ENCODE assay signal across 25 cellular contexts in genomic region chr1:208466054-208466590, GRCh38.
A peak's percentile ranks its signal among the peaks of the same experiment; 100 is the strongest.
DNase-seq lines count a peak whose midpoint lies in the region; ATAC-seq, FAIRE-seq and TF ChIP-seq lines count a peak whose summit lies in the region.
"Had no signal": no experiment of that assay in that cellular context is flagged by ENCODE, and none has a peak within 500 bp of the region (broad histone marks: within the 10 kb centered on the region; RNA-seq: fewer than 3 reads in every experiment).

No MANE protein-coding gene starts in this region.

- no peak overlapping the region for H2AFZ ChIP-seq in SK-N-SH (ENCODE audit: low read depth)

- WGBS in SK-N-SH (ENCODE audit: low lambda C conversion rate) = 77% methylated on average over 3 of the region's 3 CpGs
- WGBS in endodermal cell (ENCODE audit: insufficient coverage in 1 of 2, insufficient read length in 1 of 2), 2 experiments = 75 to 81% methylated on average over 2 to 3 of the region's 3 CpGs
- 37 to 80% (median 53%) methylated on average over 3 of the region's 3 CpGs for WGBS in small intestine, 3 donors

- no peaks in the 10 kb centered on the region for H3K36me3 ChIP-seq in SK-N-SH (replicated peaks in 1 of 2; ENCODE audit: control insufficient read depth in 1 of 2, insufficient read depth in 2 of 2, low read length in 1 of 2)
- no peaks in the 10 kb centered on the region for H3K36me3 ChIP-seq in endodermal cell (ENCODE audit: control insufficient read depth, insufficient read depth, low read length)
- no peaks in the 10 kb centered on the region for H3K36me3 ChIP-seq in small intestine (ENCODE audit: control insufficient read depth in 2 of 2, insufficient read depth in 2 of 2, low read length in 2 of 2)
- H3K36me3 ChIP-seq: Peyer's patch had no signal

- no peaks in the 10 kb centered on the region for H3K9me2 ChIP-seq in SK-N-SH

- no peak overlapping the region for H3K4me3 Mint-ChIP-seq in endodermal cell
- H3K4me3 Mint-ChIP-seq: B cell; CD4-positive, CD25-positive, alpha-beta regulatory T cell had no signal

- H3K4me3 ChIP-seq in SK-N-SH (ENCODE audit: low read depth in 2 of 2, low read length in 1 of 2) (no peak overlapping the region), endodermal cell (ENCODE audit: low read length) (no peak overlapping the region), small intestine (ENCODE audit: low read depth in 1 of 2, low read length in 2 of 2) (no peak overlapping the region)
- H3K4me3 ChIP-seq: K562, Peyer's patch, SK-N-MC had no signal

- TF ChIP-seq EP300 in SK-N-SH (IDR thresholded peaks at IDR 0.05; ENCODE audit: borderline replicate concordance in 1 of 2, low read depth in 1 of 2, low read length in 1 of 2) = no peak

- H3K36me3 Mint-ChIP-seq in endodermal cell (ENCODE audit: low read depth) = no peaks in the 10 kb centered on the region
- H3K36me3 Mint-ChIP-seq: CD4-positive, CD25-positive, alpha-beta regulatory T cell had no signal

- H3K27ac ChIP-seq in SK-N-SH (ENCODE audit: low read depth in 2 of 2, low read length in 1 of 2) (no peak overlapping the region), endodermal cell (ENCODE audit: low read depth, low read length) (no peak overlapping the region), small intestine (ENCODE audit: low read depth in 1 of 2, low read length in 1 of 2) (no peak overlapping the region)
- H3K27ac ChIP-seq: 22Rv1, Peyer's patch, SK-N-MC had no signal

- no peaks in the 10 kb centered on the region; a peak in 2 of 4 replicates for H3K4me1 ChIP-seq in SK-N-SH (ENCODE audit: control insufficient read depth in 1 of 2, insufficient read depth in 2 of 2, low read depth in 1 of 2, low read length in 1 of 2)
- peaks cover 11% of the 10 kb centered on the region for H3K4me1 ChIP-seq in endodermal cell (ENCODE audit: control insufficient read depth, insufficient read depth, low read length)
- H3K4me1 ChIP-seq in small intestine (ENCODE audit: control insufficient read depth in 2 of 2, insufficient read depth in 1 of 2, low read depth in 1 of 2, low read length in 1 of 2) = no peaks in the 10 kb centered on the region
- H3K4me1 ChIP-seq: Peyer's patch had no signal

- ATAC-seq in SK-N-SH treated with all-trans-retinoic acid at 6 μM for 48 hours (no peak), HG03196 (IDR thresholded peaks at IDR 0.05; ENCODE audit: unreplicated experiment) (no peak)
- ATAC-seq: K562 had no signal

- H3K27me3 Mint-ChIP-seq in endodermal cell (ENCODE audit: insufficient read depth) = peaks cover 5% of the 10 kb centered on the region
- H3K27me3 Mint-ChIP-seq: CD4-positive, CD25-positive, alpha-beta regulatory T cell had no signal

- no peak for FAIRE-seq in small intestine (lab: Jason Lieb, UNC)
- FAIRE-seq in RCC 7860 (lab: Jason Lieb, UNC) = no peak
- FAIRE-seq: K562 had no signal

- no peaks in the 10 kb centered on the region for H3F3A ChIP-seq in SK-N-SH (replicated peaks; ENCODE audit: insufficient read depth)

- H3K4me2 ChIP-seq in SK-N-SH = no peak overlapping the region

- H3K9ac ChIP-seq in SK-N-SH (no peak overlapping the region), endodermal cell (ENCODE audit: extremely low read depth, low read length, poor library complexity, severe bottlenecking) (no peak overlapping the region)

- no peak for DNase-seq in SK-N-SH
- peak; percentile 7 for DNase-seq in OCI-M1 (lab: John Stamatoyannopoulos, UW)
- no peak for DNase-seq in endodermal cell
- DNase-seq in small intestine = peak; percentile 68
- no peak for DNase-seq in NK-92 treated with Interleukin-12 subunit alpha and Interleukin-12 subunit beta, amount 100 ng/mL, for 24 hours (lab: John Stamatoyannopoulos, UW)
- DNase-seq in RCC 7860 (ENCODE audit: low spot score) = no peak
- DNase-seq: CD4-positive, CD25-positive, alpha-beta regulatory T cell; DMS153; Kasumi-1; MV-4-11; NCI-H1105; NCI-H1436 treated with DMSO at 0.1 percent for 48 hours; NCI-H187 treated with DMSO at 0.1 percent for 48 hours; NCI-H2171 treated with DMSO at 0.1 percent for 48 hours; NCI-H345; NCI-H524; NCI-H774; Peyer's patch; SIG-M5 had no signal

- peaks cover 16% of the 10 kb centered on the region for H3K4me1 Mint-ChIP-seq in endodermal cell
- H3K4me1 Mint-ChIP-seq: B cell; CD4-positive, CD25-positive, alpha-beta regulatory T cell had no signal

- H3K9me3 ChIP-seq in SK-N-SH (no peaks in the 10 kb centered on the region), endodermal cell (ENCODE audit: control insufficient read depth, low read length) (no peaks in the 10 kb centered on the region), small intestine (ENCODE audit: control insufficient read depth, low read depth) (no peaks in the 10 kb centered on the region)
- H3K9me3 ChIP-seq: Peyer's patch had no signal

- POLR2A ChIA-PET in SK-N-SH (lab: Yijun Ruan, JAX) = no interaction called here

- CTCF ChIA-PET in SK-N-SH (lab: Yijun Ruan, JAX) = no interaction called here

- H4K20me1 ChIP-seq in SK-N-SH (ENCODE audit: insufficient read depth) = no peaks in the 10 kb centered on the region

- no peaks in the 10 kb centered on the region for H3K79me2 ChIP-seq in SK-N-SH (ENCODE audit: insufficient read depth)

- TF ChIP-seq CTCF in SK-N-SH (IDR thresholded peaks at IDR 0.05) (peak; percentile 17; the same call in 1 of the 2 replicates), endodermal cell (conservative IDR thresholded peaks at IDR 0.05) (peak; percentile 24)

- H3K9me3 Mint-ChIP-seq in endodermal cell = no peaks in the 10 kb centered on the region

- no peak overlapping the region for H3K27ac Mint-ChIP-seq in endodermal cell
- H3K27ac Mint-ChIP-seq: B cell; CD4-positive, CD25-positive, alpha-beta regulatory T cell had no signal

- H3K27me3 ChIP-seq in SK-N-SH (ENCODE audit: insufficient read depth) (no peaks in the 10 kb centered on the region), endodermal cell (ENCODE audit: control insufficient read depth, insufficient read depth, low read length, poor library complexity, severe bottlenecking) (no peaks in the 10 kb centered on the region), small intestine (ENCODE audit: control insufficient read depth in 2 of 2, insufficient read depth in 2 of 2, low read length in 2 of 2) (no peaks in the 10 kb centered on the region)
- H3K27me3 ChIP-seq: Peyer's patch had no signal

- TF ChIP-seq RAD21 in SK-N-SH (IDR thresholded peaks at IDR 0.05; ENCODE audit: low read length) = no peak

TF ChIP-seq in SK-N-SH, 30 proteins besides CTCF, POLR2A, EP300 and RAD21 (continues in another document):
- TF ChIP-seq CHD2 (IDR thresholded peaks at IDR 0.05; ENCODE audit: low read length, partially characterized antibody) = no peak
- TF ChIP-seq GATA2 (CRISPR knock-in tag; IDR thresholded peaks at IDR 0.05) = no peak
- no peak for TF ChIP-seq IRF3 (IDR thresholded peaks at IDR 0.05; ENCODE audit: low read depth, low read length)
- no peak for TF ChIP-seq JUND (IDR thresholded peaks at IDR 0.05)
- no peak for TF ChIP-seq MAX (IDR thresholded peaks at IDR 0.05; ENCODE audit: low read depth)
- TF ChIP-seq RCOR1 (IDR thresholded peaks at IDR 0.05; ENCODE audit: low read length) = no peak
- no peak for TF ChIP-seq MXI1 (IDR thresholded peaks at IDR 0.05; ENCODE audit: low read depth, low read length)
- no peak for TF ChIP-seq TEAD4 (IDR thresholded peaks at IDR 0.05; ENCODE audit: borderline replicate concordance, insufficient read depth)
- TF ChIP-seq FOXJ3 (CRISPR knock-in tag; IDR thresholded peaks at IDR 0.05) = no peak
- TF ChIP-seq EZH2phosphoT487 (IDR thresholded peaks at IDR 0.05; ENCODE audit: borderline replicate concordance, low read depth) = no peak
- TF ChIP-seq NFIC (IDR thresholded peaks at IDR 0.05; ENCODE audit: borderline replicate concordance) = no peak

TF ChIP-seq in SK-N-SH treated with all-trans-retinoic acid at 6 μM for 48 hours, 23 proteins besides CTCF, POLR2A, EP300 and RAD21 (continues in another document):
- TF ChIP-seq ZFP30 (CRISPR knock-in tag; IDR thresholded peaks at IDR 0.05) = no peak
- no peak for TF ChIP-seq RARB (CRISPR knock-in tag; IDR thresholded peaks at IDR 0.05)
- TF ChIP-seq PATZ1 (CRISPR knock-in tag; IDR thresholded peaks at IDR 0.05; ENCODE audit: borderline replicate concordance) = no peak
- TF ChIP-seq TOX (CRISPR knock-in tag; IDR thresholded peaks at IDR 0.05; ENCODE audit: borderline replicate concordance) = no peak
- no peak for TF ChIP-seq ESRRG (CRISPR knock-in tag; IDR thresholded peaks at IDR 0.05)
- no peak for TF ChIP-seq ZNF8 (CRISPR knock-in tag; IDR thresholded peaks at IDR 0.05)

Comparison
In these comparisons a context has a peak if more than half of its experiments do, and no peak if none do; other contexts are left out.
1. DNase-seq: peak in OCI-M1 (single experiment) and small intestine (single experiment); none in SK-N-SH (single experiment), endodermal cell (single experiment), NK-92 treated with Interleukin-12 subunit alpha and Interleukin-12 subunit beta, amount 100 ng/mL, for 24 hours (single experiment) and RCC 7860 (single experiment).